ENCODE assay signal across 18 cellular contexts in genomic region chr17:1471931-1472727, GRCh38. TPM values are rescaled to one million over a fixed set of nuclear protein-coding genes. Genes with fewer than 3 reads are reported as not detected.
DNase-seq lines count a peak whose midpoint lies in the region; ATAC-seq, FAIRE-seq and TF ChIP-seq lines count a peak whose summit lies in the region.
"Had no signal": no experiment of that assay in that cellular context is flagged by ENCODE, and none has a peak within 500 bp of the region (broad histone marks: within the 10 kb centered on the region; RNA-seq: fewer than 3 reads in every experiment).

No MANE protein-coding gene starts in this region.

- H3K4me2 ChIP-seq in HepG2 (ENCODE audit: low read depth, low read length) (no peak overlapping the region), neural progenitor cell (no peak overlapping the region)

- TF ChIP-seq EP300 in HepG2 (IDR thresholded peaks at IDR 0.05; ENCODE audit: low read depth in 2 of 2, low read length in 2 of 2) (no peak), HepG2 (CRISPR knock-in tag; IDR thresholded peaks at IDR 0.05; ENCODE audit: borderline replicate concordance) (no peak)

- POLR2A ChIA-PET in HepG2 (lab: Yijun Ruan, JAX): no interaction called here

- no peaks in the 10 kb centered on the region for H3K79me2 ChIP-seq in HepG2 (ENCODE audit: insufficient read depth, low read length)
- H3K79me2 ChIP-seq in neural progenitor cell (ENCODE audit: low read depth): no peaks in the 10 kb centered on the region

- intact Hi-C loops in right lobe of liver (cut with DNase I) (no loop called here), HepG2 (cut with micrococcal nuclease; ENCODE audit: unreplicated experiment) (no loop called here), prostate gland (cut with DNase I) (no loop called here), heart left ventricle (cut with DNase I) (no loop called here)

- H3K27me3 ChIP-seq in right lobe of liver (no peaks in the 10 kb centered on the region), HepG2 (ENCODE audit: control insufficient read depth in 1 of 2, insufficient read depth in 2 of 2, low read length in 2 of 2) (no peaks in the 10 kb centered on the region), neural progenitor cell (no peaks in the 10 kb centered on the region), prostate gland (replicated peaks; ENCODE audit: insufficient read depth) (no peaks in the 10 kb centered on the region), heart left ventricle (no peaks in the 10 kb centered on the region)
- H3K27me3 ChIP-seq: SJSA1 had no signal

- 93% methylated on average over 9 of the region's 38 CpGs for WGBS in right lobe of liver (ENCODE audit: insufficient coverage, low coverage, low lambda C conversion rate, missing lambda C conversion rate)
- 98% methylated on average over 18 of the region's 38 CpGs for WGBS in HepG2 (ENCODE audit: low lambda C conversion rate)
- WGBS in prostate gland: 81% methylated on average over 38 of the region's 38 CpGs
- WGBS in heart left ventricle, 4 donors: 84 to 92% (median 85%) methylated on average over 18 to 38 of the region's 38 CpGs

- H4K20me1 ChIP-seq in HepG2 (ENCODE audit: insufficient read depth, low read length) (no peaks in the 10 kb centered on the region; the same call in 1 of the 2 replicates), neural progenitor cell (ENCODE audit: low read depth) (peaks cover 10% of the 10 kb centered on the region)

- H3K4me1 Mint-ChIP-seq in neural progenitor cell: peaks cover 36% of the 10 kb centered on the region
- H3K4me1 Mint-ChIP-seq in stimulated activated effector memory CD8-positive, alpha-beta T cell treated with anti-CD3 and anti-CD28 coated beads, Interleukin-12 subunit alpha, Interleukin-12 subunit beta, amount 100 ng/mL, for 72 hours: peaks cover 18% of the 10 kb centered on the region

- TF ChIP-seq CTCF in right lobe of liver (IDR thresholded peaks at IDR 0.05): no peak
- no peak for TF ChIP-seq CTCF in HepG2 (CRISPR knock-in tag; IDR thresholded peaks at IDR 0.05)
- TF ChIP-seq CTCF in neural progenitor cell (IDR thresholded peaks at IDR 0.05): no peak
- no peak for TF ChIP-seq CTCF in prostate gland (IDR thresholded peaks at IDR 0.05)
- no peak for TF ChIP-seq CTCF in heart left ventricle (IDR thresholded peaks at IDR 0.05)

- in situ Hi-C loops in HepG2 (cut with HindIII; ENCODE audit: extremely low pct_ligation_motif_present, low pct_unique_long_range_greater_than_20kb): no loop called here

- H3K4me1 ChIP-seq in right lobe of liver: peaks cover 0 to 15% (median 6%) of the 10 kb centered on the region in 4 donors
- peaks cover 19% of the 10 kb centered on the region for H3K4me1 ChIP-seq in HepG2 (ENCODE audit: insufficient read depth, low read length)
- peaks cover 4% of the 10 kb centered on the region for H3K4me1 ChIP-seq in neural progenitor cell
- H3K4me1 ChIP-seq in prostate gland (replicated peaks): no peaks in the 10 kb centered on the region
- H3K4me1 ChIP-seq in heart left ventricle: peaks cover 0 to 23% (median 4%) of the 10 kb centered on the region in 12 donors
- H3K4me1 ChIP-seq: SJSA1 had no signal

- no peak overlapping the region for H3K4me3 ChIP-seq in right lobe of liver
- H3K4me3 ChIP-seq in HepG2 (replicated peaks in 1 of 3; ENCODE audit: insufficient read depth in 1 of 3, low read depth in 2 of 3, low read length in 3 of 3): no peak overlapping the region
- no peak overlapping the region for H3K4me3 ChIP-seq in neural progenitor cell
- no peak overlapping the region for H3K4me3 ChIP-seq in prostate gland
- H3K4me3 ChIP-seq in heart left ventricle: no peak overlapping the region
- H3K4me3 ChIP-seq: K562, SJSA1 had no signal

- peaks cover 11% of the 10 kb centered on the region for H3F3A ChIP-seq in neural progenitor cell (ENCODE audit: low read depth)

- H3K9me3 Mint-ChIP-seq in neural progenitor cell: no peaks in the 10 kb centered on the region
- H3K9me3 Mint-ChIP-seq in stimulated activated effector memory CD8-positive, alpha-beta T cell treated with anti-CD3 and anti-CD28 coated beads, Interleukin-12 subunit alpha, Interleukin-12 subunit beta, amount 100 ng/mL, for 72 hours: no peaks in the 10 kb centered on the region
- H3K9me3 Mint-ChIP-seq: HFFc6 had no signal

- peaks cover 12% of the 10 kb centered on the region for H3K27me3 Mint-ChIP-seq in neural progenitor cell (ENCODE audit: insufficient read depth, low read depth)

- TF ChIP-seq POLR2A in right lobe of liver (IDR thresholded peaks at IDR 0.05) (no peak), HepG2 (IDR thresholded peaks at IDR 0.05; ENCODE audit: insufficient read depth in 1 of 2, low read depth in 2 of 2, low read length in 2 of 2) (no peak), prostate gland (IDR thresholded peaks at IDR 0.05) (no peak), heart left ventricle (IDR thresholded peaks at IDR 0.05) (no peak)

- no peak for FAIRE-seq in HepG2 (lab: Jason Lieb, UNC)
- FAIRE-seq: K562 had no signal

- TF ChIP-seq RAD21 in HepG2 (CRISPR knock-in tag; IDR thresholded peaks at IDR 0.05): no peak

- ATAC-seq in right lobe of liver: no peak
- ATAC-seq in HepG2: no peak
- no peak for ATAC-seq in heart left ventricle
- no peak for ATAC-seq in stimulated activated effector memory CD8-positive, alpha-beta T cell treated with anti-CD3 and anti-CD28 coated beads, Interleukin-12 subunit alpha, Interleukin-12 subunit beta, amount 100 ng/mL, for 72 hours
- ATAC-seq: K562, PC-3 had no signal

- no TSS peak for BruUV-seq in HepG2 (replicated peaks; lab: Mats Ljungman, UMichigan)

- no peak overlapping the region for H3K9ac ChIP-seq in HepG2 (ENCODE audit: insufficient read depth, low read depth, low read length)
- peak overlapping the region; percentile 32 for H3K9ac ChIP-seq in neural progenitor cell

- H2AFZ ChIP-seq in HepG2 (ENCODE audit: low read length) (no peak overlapping the region), neural progenitor cell (replicated peaks) (no peak overlapping the region)

- CTCF ChIA-PET in HepG2 (lab: Yijun Ruan, JAX; ENCODE audit: low intra/inter-chr PET ratio, low total read pairs): no interaction called here

- peak in 2 of 3 donors; percentile 46 to 52 for DNase-seq in right lobe of liver
- DNase-seq in HepG2 (ENCODE audit: low spot score): no peak
- peak; percentile 52 for DNase-seq in cerebellar cortex (ENCODE audit: low spot score)
- no peak for DNase-seq in neural progenitor cell (ENCODE audit: low spot score)
- DNase-seq in prostate gland (ENCODE audit: low spot score): no peak
- no peak for DNase-seq in heart left ventricle
- no peak for DNase-seq in EL
- DNase-seq in stimulated activated effector memory CD8-positive, alpha-beta T cell treated with anti-CD3 and anti-CD28 coated beads, Interleukin-12 subunit alpha, Interleukin-12 subunit beta, amount 100 ng/mL, for 72 hours (ENCODE audit: low spot score in 2 of 2): no peak
- DNase-seq: 8988T, Calu3, GDM1, GOT3, HFFc6, NCI-H1048, NCI-H748 treated with DMSO at 0.1 percent for 48 hours, PC-3 had no signal

- H3K36me3 Mint-ChIP-seq in neural progenitor cell: peaks cover 9% of the 10 kb centered on the region
- H3K36me3 Mint-ChIP-seq in stimulated activated effector memory CD8-positive, alpha-beta T cell treated with anti-CD3 and anti-CD28 coated beads, Interleukin-12 subunit alpha, Interleukin-12 subunit beta, amount 100 ng/mL, for 72 hours: peaks cover 62% of the 10 kb centered on the region

- no peak overlapping the region for H3K4me3 Mint-ChIP-seq in neural progenitor cell
- H3K4me3 Mint-ChIP-seq in stimulated activated effector memory CD8-positive, alpha-beta T cell treated with anti-CD3 and anti-CD28 coated beads, Interleukin-12 subunit alpha, Interleukin-12 subunit beta, amount 100 ng/mL, for 72 hours: no peak overlapping the region
- H3K4me3 Mint-ChIP-seq: HFFc6 had no signal

- H3K36me3 ChIP-seq in right lobe of liver: peaks cover 0 to 20% (median 8%) of the 10 kb centered on the region in 4 donors
- H3K36me3 ChIP-seq in HepG2 (replicated peaks in 1 of 2; ENCODE audit: control insufficient read depth in 1 of 2, insufficient read depth in 2 of 2, low read length in 2 of 2): peaks cover 10 to 27% of the 10 kb centered on the region in 2 experiments; a peak in 3 of 5 replicates
- H3K36me3 ChIP-seq in neural progenitor cell: no peaks in the 10 kb centered on the region
- peaks cover 18 to 27% of the 10 kb centered on the region in 2 donors for H3K36me3 ChIP-seq in prostate gland
- peaks cover 0 to 98% (median 94%) of the 10 kb centered on the region in 9 donors for H3K36me3 ChIP-seq in heart left ventricle

- no peaks in the 10 kb centered on the region for H3K9me3 ChIP-seq in right lobe of liver
- no peaks in the 10 kb centered on the region for H3K9me3 ChIP-seq in HepG2 (ENCODE audit: low read length)
- no peaks in the 10 kb centered on the region for H3K9me3 ChIP-seq in neural progenitor cell (ENCODE audit: low read depth)
- H3K9me3 ChIP-seq in prostate gland: no peaks in the 10 kb centered on the region
- no peaks in the 10 kb centered on the region for H3K9me3 ChIP-seq in heart left ventricle
- H3K9me3 ChIP-seq: SJSA1 had no signal

- no peak overlapping the region for H3K27ac Mint-ChIP-seq in neural progenitor cell
- no peak overlapping the region for H3K27ac Mint-ChIP-seq in stimulated activated effector memory CD8-positive, alpha-beta T cell treated with anti-CD3 and anti-CD28 coated beads, Interleukin-12 subunit alpha, Interleukin-12 subunit beta, amount 100 ng/mL, for 72 hours
- H3K27ac Mint-ChIP-seq: HFFc6 had no signal

- H3K27ac ChIP-seq in right lobe of liver (no peak overlapping the region), HepG2 (ENCODE audit: extremely low read length, insufficient read depth, low read length) (no peak overlapping the region), neural progenitor cell (no peak overlapping the region), prostate gland (no peak overlapping the region), heart left ventricle (no peak overlapping the region)
- H3K27ac ChIP-seq: SJSA1 had no signal

RNA-seq across cellular contexts. Expression of gene CRK, which starts 16.1 kb away (rescaled TPM):
- total RNA-seq in right lobe of liver (10 to 100 TPM; 33.9 to 58.6 (median 47.6) TPM), HepG2 (2016; rRNA removed; fragmentation: Illumina TruSeq; extraction: Trizol) (54.2 and 66.2 TPM in 2 replicates), neural progenitor cell (ENCODE audit: low replicate concordance) (52.2 and 59.6 TPM in 2 replicates), prostate gland (10 to 100 TPM; 52.6 to 77.7 TPM), heart left ventricle (10 to 100 TPM; 28.8 to 47.0 (median 42.2) TPM)
- 6.4 and 7.7 TPM in 2 replicates for total RNA-seq in HepG2 (2016; cell fraction: cytosol; rRNA removed; fragmentation: Illumina TruSeq; extraction: Trizol; ENCODE audit: low read depth)
- total RNA-seq in HepG2 (2016; cell fraction: insoluble cytoplasmic fraction; rRNA removed; fragmentation: Illumina TruSeq; extraction: Trizol): 55.2 and 65.5 TPM in 2 replicates
- 35.0 and 35.8 TPM in 2 replicates for total RNA-seq in HepG2 (2016; cell fraction: membrane; rRNA removed; fragmentation: Illumina TruSeq; extraction: Trizol)
- 21.6 and 23.7 TPM in 2 replicates for total RNA-seq in HepG2 (2016; cell fraction: nucleus; rRNA removed; fragmentation: Illumina TruSeq; extraction: Trizol)
- polyA plus RNA-seq in HepG2 (2011; rRNA removed) (42.3 and 47.4 TPM in 2 replicates), heart left ventricle (10 to 100 TPM; 17.0 to 49.0 TPM)
- polyA plus RNA-seq in HepG2 (2011; cell fraction: cytosol; rRNA removed): 32.4 and 45.6 TPM in 2 replicates
- 7.9 and 11.0 TPM in 2 replicates for polyA plus RNA-seq in HepG2 (2011; cell fraction: nucleus; rRNA removed)
- polyA plus RNA-seq in HepG2 (2012): 27.3 and 28.9 TPM in 2 replicates
- polyA plus RNA-seq in HepG2 (2016; cell fraction: cytosol; fragmentation: Illumina TruSeq; extraction: Trizol; ENCODE audit: low read depth): 3.5 and 3.6 TPM in 2 replicates
- polyA plus RNA-seq in HepG2 (2016; cell fraction: insoluble cytoplasmic fraction; fragmentation: Illumina TruSeq; extraction: Trizol; ENCODE audit: low read depth): 56.6 and 59.0 TPM in 2 replicates
- polyA plus RNA-seq in HepG2 (2016; cell fraction: membrane; fragmentation: Illumina TruSeq; extraction: Trizol; ENCODE audit: low read depth): 19.4 and 19.8 TPM in 2 replicates
- polyA plus RNA-seq in HepG2 (2016; cell fraction: nucleus; fragmentation: Illumina TruSeq; extraction: Trizol; ENCODE audit: insufficient read depth, low read depth): 30.2 and 30.5 TPM in 2 replicates
- 31.9 and 49.0 TPM in 2 replicates for polyA minus RNA-seq in HepG2 (2011; rRNA and poly(A)+ RNA removed; ENCODE audit: low replicate concordance)
- polyA minus RNA-seq in HepG2 (2011; cell fraction: cytosol; rRNA and poly(A)+ RNA removed): 31.0 and 34.3 TPM in 2 replicates
- 13.8 and 19.4 TPM in 2 replicates for polyA minus RNA-seq in HepG2 (2011; cell fraction: nucleus; rRNA and poly(A)+ RNA removed)

RNA-seq across cellular contexts. Expression of gene MYO1C, which starts 20.4 kb away (rescaled TPM):
- total RNA-seq in right lobe of liver: 10 to 100 TPM; 56.6 to 94.7 (median 68.3) TPM
- 22.7 and 27.9 TPM in 2 replicates for total RNA-seq in HepG2 (2016; rRNA removed; fragmentation: Illumina TruSeq; extraction: Trizol)
- total RNA-seq in HepG2 (2016; cell fraction: cytosol; rRNA removed; fragmentation: Illumina TruSeq; extraction: Trizol; ENCODE audit: low read depth): 4.3 and 4.7 TPM in 2 replicates
- total RNA-seq in HepG2 (2016; cell fraction: insoluble cytoplasmic fraction; rRNA removed; fragmentation: Illumina TruSeq; extraction: Trizol): 22.1 and 22.8 TPM in 2 replicates
- total RNA-seq in HepG2 (2016; cell fraction: membrane; rRNA removed; fragmentation: Illumina TruSeq; extraction: Trizol): 12.6 and 13.8 TPM in 2 replicates
- total RNA-seq in HepG2 (2016; cell fraction: nucleus; rRNA removed; fragmentation: Illumina TruSeq; extraction: Trizol): 16.9 TPM in 2 replicates
- 40.8 and 59.8 TPM in 2 replicates for polyA plus RNA-seq in HepG2 (2011; rRNA removed)
- polyA plus RNA-seq in HepG2 (2011; cell fraction: cytosol; rRNA removed): 29.8 and 37.1 TPM in 2 replicates
- polyA plus RNA-seq in HepG2 (2011; cell fraction: nucleus; rRNA removed): 69.2 and 76.6 TPM in 2 replicates
- polyA plus RNA-seq in HepG2 (2012): 26.4 and 32.7 TPM in 2 replicates
- polyA plus RNA-seq in HepG2 (2016; cell fraction: cytosol; fragmentation: Illumina TruSeq; extraction: Trizol; ENCODE audit: low read depth): 3.1 and 3.2 TPM in 2 replicates
- 24.4 and 30.4 TPM in 2 replicates for polyA plus RNA-seq in HepG2 (2016; cell fraction: insoluble cytoplasmic fraction; fragmentation: Illumina TruSeq; extraction: Trizol; ENCODE audit: low read depth)
- 10.0 and 10.4 TPM in 2 replicates for polyA plus RNA-seq in HepG2 (2016; cell fraction: membrane; fragmentation: Illumina TruSeq; extraction: Trizol; ENCODE audit: low read depth)
- polyA plus RNA-seq in HepG2 (2016; cell fraction: nucleus; fragmentation: Illumina TruSeq; extraction: Trizol; ENCODE audit: insufficient read depth, low read depth): 33.4 and 38.4 TPM in 2 replicates
- polyA minus RNA-seq in HepG2 (2011; rRNA and poly(A)+ RNA removed; ENCODE audit: low replicate concordance): 118 and 247 TPM in 2 replicates
- polyA minus RNA-seq in HepG2 (2011; cell fraction: cytosol; rRNA and poly(A)+ RNA removed): 37.2 and 50.5 TPM in 2 replicates
- 49.2 and 53.7 TPM in 2 replicates for polyA minus RNA-seq in HepG2 (2011; cell fraction: nucleus; rRNA and poly(A)+ RNA removed)
- total RNA-seq in neural progenitor cell (ENCODE audit: low replicate concordance): 28.7 and 40.6 TPM in 2 replicates
- total RNA-seq in prostate gland: 100 to 1,000 TPM in 1 of 2 donors, 10 to 100 TPM in 1; 94.4 to 120 TPM
- total RNA-seq in heart left ventricle: 100 to 1,000 TPM; 127 to 259 (median 174) TPM
- polyA plus RNA-seq in heart left ventricle: 100 to 1,000 TPM in 1 of 2 donors, 10 to 100 TPM in 1; 89.6 to 188 TPM

RNA-seq across cellular contexts. Expression of gene INPP5K, which starts 44.3 kb away (rescaled TPM):
- 10 to 100 TPM; 12.7 to 22.6 (median 18.2) TPM for total RNA-seq in right lobe of liver
- total RNA-seq in HepG2 (2016; rRNA removed; fragmentation: Illumina TruSeq; extraction: Trizol): 4.3 and 4.8 TPM in 2 replicates
- total RNA-seq in HepG2 (2016; cell fraction: cytosol; rRNA removed; fragmentation: Illumina TruSeq; extraction: Trizol; ENCODE audit: low read depth): 1.1 and 1.2 TPM in 2 replicates
- 3.0 and 4.9 TPM in 2 replicates for total RNA-seq in HepG2 (2016; cell fraction: insoluble cytoplasmic fraction; rRNA removed; fragmentation: Illumina TruSeq; extraction: Trizol)
- 3.8 TPM in 2 replicates for total RNA-seq in HepG2 (2016; cell fraction: membrane; rRNA removed; fragmentation: Illumina TruSeq; extraction: Trizol)
- 2.6 and 3.9 TPM in 2 replicates for total RNA-seq in HepG2 (2016; cell fraction: nucleus; rRNA removed; fragmentation: Illumina TruSeq; extraction: Trizol)
- 9.3 and 9.6 TPM in 2 replicates for polyA plus RNA-seq in HepG2 (2011; rRNA removed)
- 7.3 and 11.5 TPM in 2 replicates for polyA plus RNA-seq in HepG2 (2011; cell fraction: cytosol; rRNA removed)
- polyA plus RNA-seq in HepG2 (2011; cell fraction: nucleus; rRNA removed): 14.7 and 18.6 TPM in 2 replicates
- 4.4 and 6.6 TPM in 2 replicates for polyA plus RNA-seq in HepG2 (2012)
- polyA plus RNA-seq in HepG2 (2016; cell fraction: cytosol; fragmentation: Illumina TruSeq; extraction: Trizol; ENCODE audit: low read depth): 1.7 and 3.1 TPM in 2 replicates
- polyA plus RNA-seq in HepG2 (2016; cell fraction: insoluble cytoplasmic fraction; fragmentation: Illumina TruSeq; extraction: Trizol; ENCODE audit: low read depth): 3.3 and 4.8 TPM in 2 replicates
- 3.5 and 4.2 TPM in 2 replicates for polyA plus RNA-seq in HepG2 (2016; cell fraction: membrane; fragmentation: Illumina TruSeq; extraction: Trizol; ENCODE audit: low read depth)
- 8.4 and 9.9 TPM in 2 replicates for polyA plus RNA-seq in HepG2 (2016; cell fraction: nucleus; fragmentation: Illumina TruSeq; extraction: Trizol; ENCODE audit: insufficient read depth, low read depth)
- polyA minus RNA-seq in HepG2 (2011; rRNA and poly(A)+ RNA removed; ENCODE audit: low replicate concordance): 26.2 and 71.2 TPM in 2 replicates
- polyA minus RNA-seq in HepG2 (2011; cell fraction: cytosol; rRNA and poly(A)+ RNA removed): 6.0 and 7.6 TPM in 2 replicates
- 11.9 and 12.7 TPM in 2 replicates for polyA minus RNA-seq in HepG2 (2011; cell fraction: nucleus; rRNA and poly(A)+ RNA removed)
- 11.7 and 20.9 TPM in 2 replicates for total RNA-seq in neural progenitor cell (ENCODE audit: low replicate concordance)
- total RNA-seq in prostate gland: 10 to 100 TPM; 82.7 to 87.4 TPM
- total RNA-seq in heart left ventricle: 100 to 1,000 TPM in 1 of 9 donors, 10 to 100 TPM in 8; 28.4 to 128 (median 33.4) TPM
- 10 to 100 TPM; 21.9 to 68.4 TPM for polyA plus RNA-seq in heart left ventricle

Comparison
In these comparisons a context has a peak if more than half of its experiments do, and no peak if none do; other contexts are left out.
1. DNase-seq: peak in right lobe of liver (2 of 3) and cerebellar cortex (single experiment); none in HepG2 (single experiment), neural progenitor cell (single experiment), prostate gland (single experiment), heart left ventricle (0 of 5), EL (single experiment) and stimulated activated effector memory CD8-positive, alpha-beta T cell treated with anti-CD3 and anti-CD28 coated beads, Interleukin-12 subunit alpha, Interleukin-12 subunit beta, amount 100 ng/mL, for 72 hours (0 of 2).